ENCODE assay signal across 34 cellular contexts in the genomic region with DNA sequence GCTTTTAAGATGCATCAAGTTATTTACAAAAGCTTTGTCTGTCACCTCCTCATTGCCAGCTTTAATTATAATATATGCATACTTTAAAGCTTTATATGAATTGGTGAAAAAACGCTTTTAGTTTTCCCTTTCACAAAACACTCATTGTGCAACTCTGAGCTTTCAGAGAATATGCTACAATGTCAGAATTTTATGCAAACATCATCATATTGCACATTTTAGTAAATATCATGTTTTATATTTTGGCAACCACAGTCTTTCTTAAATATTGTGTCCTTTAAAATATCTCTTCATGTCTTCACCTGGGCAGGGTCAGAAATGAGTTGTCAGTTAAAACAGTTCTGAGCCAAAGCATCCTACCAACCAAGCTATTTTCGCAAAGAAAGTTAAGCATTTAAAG.
"Had no signal": no experiment of that assay in that cellular context is flagged by ENCODE, and none has a peak within 500 bp of the region (broad histone marks: within the 10 kb centered on the region; RNA-seq: fewer than 3 reads in every experiment).

No MANE protein-coding gene starts in this region.

- H3K4me3 ChIP-seq: adrenal gland, ascending aorta, body of pancreas, breast epithelium, cardiac muscle cell had no signal

- FAIRE-seq: astrocyte, bronchial epithelial cell had no signal

- ATAC-seq: activated naive CD4-positive, alpha-beta T cell treated with anti-CD3 and anti-CD28 coated beads, Interleukin-2, amount 50 U/mL, for 72 hours; activated naive CD8-positive, alpha-beta T cell treated with anti-CD3 and anti-CD28 coated beads, Interleukin-2, amount 50 U/mL, for 24 hours; activated T-cell treated with anti-CD3 and anti-CD28 coated beads, Interleukin-2, amount 50 U/mL, for 4 hours; activated T-cell treated with anti-CD3 and anti-CD28 coated beads, Interleukin-2, amount 50 U/mL, for 72 hours; activated T-helper 17 cell treated with anti-CD3 and anti-CD28 coated beads, Interleukin-2, amount 50 U/mL, for 72 hours; body of pancreas had no signal

- DNase-seq: activated effector memory CD4-positive, alpha-beta T cell treated with anti-CD3 and anti-CD28 coated beads, Interleukin-2, amount 50 U/mL, for 16 hours; activated effector memory CD4-positive, alpha-beta T cell treated with Interleukin-2 at 50 U/mL for 16 hours; activated gamma-delta T cell; activated gamma-delta T cell treated with Interleukin-2 at 50 U/mL for 16 hours; activated naive CD4-positive, alpha-beta T cell; activated naive CD4-positive, alpha-beta T cell treated with anti-CD3 and anti-CD28 coated beads for 36 hours; activated naive CD4-positive, alpha-beta T cell treated with anti-CD3 and anti-CD28 coated beads, Interleukin-2, amount 10 ng/mL, durations not matched to agents 7 days and 5 days; activated naive CD4-positive, alpha-beta T cell treated with anti-CD3 and anti-CD28 coated beads, Interleukin-2, amount 50 U/mL, for 16 hours; activated naive CD4-positive, alpha-beta T cell treated with Interleukin-2 at 50 U/mL for 16 hours; activated naive CD8-positive, alpha-beta T cell treated with anti-CD3 and anti-CD28 coated beads for 36 hours; activated naive CD8-positive, alpha-beta T cell treated with anti-CD3 and anti-CD28 coated beads, Interleukin-2, amount 10 ng/mL, durations not matched to agents 7 days and 5 days; activated naive CD8-positive, alpha-beta T cell treated with anti-CD3 and anti-CD28 coated beads, Interleukin-2, amount 50 U/mL, for 24 hours; activated T-cell treated with anti-CD3 and anti-CD28 coated beads, Interleukin-2, amount 50 U/mL, for 1 hour; activated T-cell treated with anti-CD3 and anti-CD28 coated beads, Interleukin-2, amount 50 U/mL, for 24 hours; activated T-cell treated with anti-CD3 and anti-CD28 coated beads, Interleukin-2, amount 50 U/mL, for 4 hours; activated T-cell treated with anti-CD3 and anti-CD28 coated beads, Interleukin-2, amount 50 U/mL, for 48 hours; activated T-cell treated with anti-CD3 and anti-CD28 coated beads, Interleukin-2, amount 50 U/mL, for 72 hours; adrenal gland; amniotic stem cell; amygdala; anterior cingulate cortex; aorta; body of pancreas; brain microvascular endothelial cell; caudate nucleus; central memory CD4-positive, alpha-beta T cell; cerebellar nuclear complex had no signal

- H3K4me1 ChIP-seq: adrenal gland, ascending aorta, body of pancreas, breast epithelium had no signal

- H3K36me3 ChIP-seq: adrenal gland, ascending aorta, brain microvascular endothelial cell, breast epithelium, cardiac muscle cell had no signal

- H3K27me3 ChIP-seq: adrenal gland, ascending aorta, body of pancreas, brain microvascular endothelial cell, breast epithelium, cardiac muscle cell had no signal

- H3K9me3 ChIP-seq: adrenal gland, ascending aorta, body of pancreas, breast epithelium had no signal

- H3K27ac ChIP-seq: adrenal gland, ascending aorta, body of pancreas, brain microvascular endothelial cell, breast epithelium, cardiac muscle cell had no signal
